20 cellular contexts compared by ENCODE assay signal in the genomic region with DNA sequence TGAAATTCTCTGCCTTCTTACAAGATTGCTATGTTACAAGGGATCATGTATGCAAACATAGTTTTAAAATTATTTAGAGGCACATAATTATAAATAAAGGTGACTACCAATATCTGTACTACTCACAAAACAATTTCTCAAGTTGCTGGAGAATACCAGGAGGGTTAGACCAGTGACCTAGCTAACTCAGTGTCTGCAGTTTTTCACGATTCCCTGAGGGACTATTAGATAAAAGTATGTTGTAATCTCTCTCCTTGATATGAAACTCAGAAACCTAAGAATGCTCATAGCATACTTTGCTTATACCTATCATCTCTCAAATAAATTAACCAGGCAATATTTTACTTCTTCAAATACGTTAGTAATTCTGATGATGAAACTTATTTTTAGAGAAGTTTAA.
DNase-seq lines count a peak whose midpoint lies in the region; ATAC-seq and TF ChIP-seq lines count a peak whose summit lies in the region.
"Had no signal": no experiment of that assay in that cellular context is flagged by ENCODE, and none has a peak within 500 bp of the region (broad histone marks: within the 10 kb centered on the region; RNA-seq: fewer than 3 reads in every experiment).

No MANE protein-coding gene starts in this region.

- H3K27ac ChIP-seq in A673 (ENCODE audit: low read depth, low read length, poor library complexity, severe bottlenecking) (no peak overlapping the region), right atrium auricular region (no peak overlapping the region), foreskin keratinocyte (no peak overlapping the region)
- H3K27ac ChIP-seq: 22Rv1 had no signal

- no peak for TF ChIP-seq CTCF in A673 (conservative IDR thresholded peaks at IDR 0.05; ENCODE audit: low read depth, low read length)
- no peak for TF ChIP-seq CTCF in fibroblast of mammary gland (conservative IDR thresholded peaks at IDR 0.05; ENCODE audit: control insufficient read depth, insufficient read depth, low read depth, low read length)
- no peak for TF ChIP-seq CTCF in right atrium auricular region (IDR thresholded peaks at IDR 0.05)
- no peak for TF ChIP-seq CTCF in foreskin keratinocyte (conservative IDR thresholded peaks at IDR 0.05)

- BruUV-seq in A673 (replicated peaks; lab: Mats Ljungman, UMichigan): no TSS peak

- H3K4me1 ChIP-seq in A673 (ENCODE audit: insufficient read depth, low read length, poor library complexity, severe bottlenecking) (peaks cover 3% of the 10 kb centered on the region), right atrium auricular region (no peaks in the 10 kb centered on the region), foreskin keratinocyte (no peaks in the 10 kb centered on the region)

- H3K9me3 ChIP-seq in A673 (ENCODE audit: low read depth, low read length, poor library complexity, severe bottlenecking) (no peaks in the 10 kb centered on the region), right atrium auricular region (no peaks in the 10 kb centered on the region)

- CTCF ChIA-PET in A673 (lab: Charles Lee): no interaction called here

- no peaks in the 10 kb centered on the region for H3K27me3 ChIP-seq in A673 (replicated peaks; ENCODE audit: insufficient read depth, low read depth, low read length, poor library complexity)
- no peaks in the 10 kb centered on the region for H3K27me3 ChIP-seq in right atrium auricular region
- no peaks in the 10 kb centered on the region for H3K27me3 ChIP-seq in foreskin keratinocyte

- ATAC-seq in GM19467 (IDR thresholded peaks at IDR 0.05; ENCODE audit: unreplicated experiment): no peak
- no peak for ATAC-seq in foreskin keratinocyte
- ATAC-seq: GM23338, HCT116 had no signal

- intact Hi-C loops in A673 (cut with micrococcal nuclease; ENCODE audit: unreplicated experiment): no loop called here

- H3K36me3 ChIP-seq in A673 (ENCODE audit: insufficient read depth, low read length, poor library complexity, severe bottlenecking) (no peaks in the 10 kb centered on the region), right atrium auricular region (no peaks in the 10 kb centered on the region)

- POLR2A ChIA-PET in A673 (lab: Charles Lee; ENCODE audit: low non-redundant PET): no interaction called here

- H3K4me3 ChIP-seq in A673 (ENCODE audit: low read depth, low read length, poor library complexity, severe bottlenecking) (no peak overlapping the region), fibroblast of mammary gland (ENCODE audit: control insufficient read depth, low read depth, low read length) (no peak overlapping the region), right atrium auricular region (no peak overlapping the region)
- H3K4me3 ChIP-seq: GM23338 had no signal

- DNase-seq in A673 (ENCODE audit: low spot score) (peak; percentile 35), LHCN-M2 (ENCODE audit: low read depth) (peak; percentile 19), amniotic epithelial cell (ENCODE audit: low read depth) (peak; percentile 46), fibroblast of mammary gland (ENCODE audit: low read depth) (peak; percentile 33), right atrium auricular region (ENCODE audit: low spot score) (no peak), foreskin keratinocyte (no peak)
- DNase-seq in central memory CD4-positive, alpha-beta T cell: no peak
- DNase-seq: ACHN; C1 segment of cervical spinal cord; Calu3; CD4-positive, alpha-beta memory T cell; COR-L47; DMS53; DMS79 treated with DMSO at 0.1 percent for 48 hours; GF-D8; H9 had no signal

Comparison
In these comparisons a context has a peak if more than half of its experiments do, and no peak if none do; other contexts are left out.
1. DNase-seq: peak in A673 (single experiment), LHCN-M2 (single experiment), amniotic epithelial cell (single experiment) and fibroblast of mammary gland (single experiment); none in central memory CD4-positive, alpha-beta T cell (single experiment), right atrium auricular region (single experiment) and foreskin keratinocyte (0 of 2).